Comparison of ENCODE assay signal across 22 cellular contexts in the genomic region with DNA sequence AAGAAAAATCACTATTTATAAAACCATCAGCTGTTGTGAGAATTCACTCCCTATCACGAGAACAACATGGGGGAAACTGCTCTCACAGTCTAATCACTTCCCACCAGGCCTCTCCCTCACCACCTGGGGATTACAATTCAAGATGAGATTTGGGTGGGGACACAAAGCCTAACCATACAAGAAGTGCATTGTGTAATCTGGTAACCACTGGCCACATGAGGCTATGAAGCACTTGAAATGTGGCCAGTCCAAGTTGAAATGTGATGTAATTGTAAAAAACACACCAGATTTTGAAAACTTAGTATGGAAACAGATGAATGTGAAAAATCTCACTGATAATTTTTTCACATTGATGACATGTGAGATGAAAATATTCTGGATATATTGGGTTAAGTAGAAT.
DNase-seq lines count a peak whose midpoint lies in the region; ATAC-seq and TF ChIP-seq lines count a peak whose summit lies in the region.
"Had no signal": no experiment of that assay in that cellular context is flagged by ENCODE, and none has a peak within 500 bp of the region (broad histone marks: within the 10 kb centered on the region; RNA-seq: fewer than 3 reads in every experiment).

No MANE protein-coding gene starts in this region.

- H3K4me3 ChIP-seq in GM23248 (no peak overlapping the region), NB4 (ENCODE audit: low read depth, low read length) (no peak overlapping the region), heart right ventricle (no peak overlapping the region)
- H3K4me3 ChIP-seq: BLaER1 treated with 17β-estradiol and CSF1 and Interleukin-3, amounts not matched to agents 10 nM and 100 nM; GM12878; MG63; Peyer's patch had no signal

- H3F3A ChIP-seq in GM23248 (ENCODE audit: insufficient read depth): no peaks in the 10 kb centered on the region

- no peak overlapping the region for H3K4me2 ChIP-seq in GM23248 (ENCODE audit: unreplicated experiment)
- H3K4me2 ChIP-seq: BLaER1 treated with 17β-estradiol and CSF1 and Interleukin-3, amounts not matched to agents 10 nM and 100 nM had no signal

- H2AFZ ChIP-seq in GM23248: no peak overlapping the region

- no peaks in the 10 kb centered on the region for H3K36me3 ChIP-seq in GM23248 (ENCODE audit: low read depth)
- no peaks in the 10 kb centered on the region for H3K36me3 ChIP-seq in heart right ventricle
- H3K36me3 ChIP-seq: BLaER1 treated with 17β-estradiol and CSF1 and Interleukin-3, amounts not matched to agents 10 nM and 100 nM; MG63; Peyer's patch had no signal

- H3K9me2 ChIP-seq in GM23248 (ENCODE audit: insufficient read depth): no peaks in the 10 kb centered on the region

- TF ChIP-seq CTCF in NB4 (IDR thresholded peaks at IDR 0.05; ENCODE audit: low read depth, low read length) (no peak), heart right ventricle (IDR thresholded peaks at IDR 0.05) (no peak)

- H3K4me1 ChIP-seq in GM23248 (ENCODE audit: insufficient read depth) (no peaks in the 10 kb centered on the region), heart right ventricle (no peaks in the 10 kb centered on the region)
- H3K4me1 ChIP-seq: Caco-2, Peyer's patch had no signal

- H3K9ac ChIP-seq in GM23248: no peak overlapping the region
- H3K9ac ChIP-seq: BLaER1 treated with 17β-estradiol and CSF1 and Interleukin-3, amounts not matched to agents 10 nM and 100 nM had no signal

- H3K4me3 Mint-ChIP-seq in activated T-helper 17 cell treated with anti-CD3 and anti-CD28 coated beads, Interleukin-2, amount 50 U/mL, for 72 hours: no peak overlapping the region
- H3K4me3 Mint-ChIP-seq: CD4-positive, alpha-beta memory T cell had no signal

- H3K27me3 Mint-ChIP-seq in activated T-helper 17 cell treated with anti-CD3 and anti-CD28 coated beads, Interleukin-2, amount 50 U/mL, for 72 hours: no peaks in the 10 kb centered on the region
- H3K27me3 Mint-ChIP-seq: CD4-positive, alpha-beta memory T cell had no signal

- H3K27ac Mint-ChIP-seq in activated T-helper 17 cell treated with anti-CD3 and anti-CD28 coated beads, Interleukin-2, amount 50 U/mL, for 72 hours: no peak overlapping the region
- H3K27ac Mint-ChIP-seq: CD4-positive, alpha-beta memory T cell had no signal

- in situ Hi-C loops in GM23248 (cut with MboI): no loop called here

- DNase-seq in GM23248 (peak; percentile 5), NB4 (ENCODE audit: low read depth) (peak; percentile 1), fibroblast of peridontal ligament (ENCODE audit: extremely low read depth) (peak; percentile 73), sciatic nerve (ENCODE audit: low spot score) (no peak), heart right ventricle (no peak)
- DNase-seq: Caco-2; CD4-positive, alpha-beta memory T cell; DND-41; Kasumi-1; MG63; NCI-H1092 treated with DMSO at 0.1 percent for 48 hours; NCI-H1436 treated with DMSO at 0.1 percent for 48 hours; NCI-H2029; NCI-H2227 treated with DMSO at 0.1 percent for 48 hours; NCI-H510A; NCI-H748 treated with DMSO at 0.1 percent for 48 hours; Peyer's patch had no signal

- intact Hi-C loops in sciatic nerve (cut with DNase I) (no loop called here), heart right ventricle (cut with DNase I) (no loop called here)

- peak; percentile 71 for ATAC-seq in sciatic nerve
- ATAC-seq in heart right ventricle: no peak
- ATAC-seq in GM21529 (IDR thresholded peaks at IDR 0.05; ENCODE audit: unreplicated experiment): no peak
- no peak for ATAC-seq in activated T-helper 17 cell treated with anti-CD3 and anti-CD28 coated beads, Interleukin-2, amount 50 U/mL, for 72 hours (replicated peaks)
- ATAC-seq: GM12878, SK-N-SH treated with all-trans-retinoic acid at 6 μM for 48 hours had no signal

- H4K20me1 ChIP-seq in GM23248 (ENCODE audit: insufficient read depth): no peaks in the 10 kb centered on the region
- H4K20me1 ChIP-seq: BLaER1 treated with 17β-estradiol and CSF1 and Interleukin-3, amounts not matched to agents 10 nM and 100 nM had no signal

- no peaks in the 10 kb centered on the region for H3K4me1 Mint-ChIP-seq in activated T-helper 17 cell treated with anti-CD3 and anti-CD28 coated beads, Interleukin-2, amount 50 U/mL, for 72 hours
- H3K4me1 Mint-ChIP-seq: CD4-positive, alpha-beta memory T cell had no signal

- no peak for TF ChIP-seq POLR2A in NB4 (IDR thresholded peaks at IDR 0.05; ENCODE audit: extremely low read depth, insufficient read length)

- no peaks in the 10 kb centered on the region for H3K9me3 ChIP-seq in GM23248 (ENCODE audit: low read depth)
- no peaks in the 10 kb centered on the region for H3K9me3 ChIP-seq in heart right ventricle
- H3K9me3 ChIP-seq: BLaER1 treated with 17β-estradiol and CSF1 and Interleukin-3, amounts not matched to agents 10 nM and 100 nM; Caco-2; MG63; Peyer's patch had no signal

- H3K27ac ChIP-seq in GM23248: no peak overlapping the region
- H3K27ac ChIP-seq in heart right ventricle: no peak overlapping the region
- H3K27ac ChIP-seq: BLaER1 treated with 17β-estradiol and CSF1 and Interleukin-3, amounts not matched to agents 10 nM and 100 nM; Peyer's patch had no signal

- no peaks in the 10 kb centered on the region for H3K36me3 Mint-ChIP-seq in activated T-helper 17 cell treated with anti-CD3 and anti-CD28 coated beads, Interleukin-2, amount 50 U/mL, for 72 hours (ENCODE audit: low read depth)
- H3K36me3 Mint-ChIP-seq: CD4-positive, alpha-beta memory T cell had no signal

- H3K27me3 ChIP-seq in GM23248 (replicated peaks; ENCODE audit: insufficient read depth): no peaks in the 10 kb centered on the region
- no peaks in the 10 kb centered on the region for H3K27me3 ChIP-seq in heart right ventricle
- H3K27me3 ChIP-seq: BLaER1 treated with 17β-estradiol and CSF1 and Interleukin-3, amounts not matched to agents 10 nM and 100 nM; MG63; Peyer's patch had no signal

- no peaks in the 10 kb centered on the region for H3K79me2 ChIP-seq in GM23248 (ENCODE audit: insufficient read depth)

- 37 to 70% methylated on average over 1 of the region's 1 CpG for WGBS in GM23248 (ENCODE audit: low coverage in 1 of 2, low lambda C conversion rate in 2 of 2, missing lambda C conversion rate in 2 of 2), 2 experiments
- 56 to 82% methylated on average over 1 of the region's 1 CpG for WGBS in heart right ventricle, 2 donors

- H3K9me3 Mint-ChIP-seq in activated T-helper 17 cell treated with anti-CD3 and anti-CD28 coated beads, Interleukin-2, amount 50 U/mL, for 72 hours: no peaks in the 10 kb centered on the region

Comparison
In these comparisons a context has a peak if more than half of its experiments do, and no peak if none do; other contexts are left out.
1. DNase-seq: peak in GM23248 (single experiment), NB4 (single experiment) and fibroblast of peridontal ligament (single experiment); none in sciatic nerve (single experiment) and heart right ventricle (0 of 2).